ENCODE assay signal across 1 cellular context in the genomic region with DNA sequence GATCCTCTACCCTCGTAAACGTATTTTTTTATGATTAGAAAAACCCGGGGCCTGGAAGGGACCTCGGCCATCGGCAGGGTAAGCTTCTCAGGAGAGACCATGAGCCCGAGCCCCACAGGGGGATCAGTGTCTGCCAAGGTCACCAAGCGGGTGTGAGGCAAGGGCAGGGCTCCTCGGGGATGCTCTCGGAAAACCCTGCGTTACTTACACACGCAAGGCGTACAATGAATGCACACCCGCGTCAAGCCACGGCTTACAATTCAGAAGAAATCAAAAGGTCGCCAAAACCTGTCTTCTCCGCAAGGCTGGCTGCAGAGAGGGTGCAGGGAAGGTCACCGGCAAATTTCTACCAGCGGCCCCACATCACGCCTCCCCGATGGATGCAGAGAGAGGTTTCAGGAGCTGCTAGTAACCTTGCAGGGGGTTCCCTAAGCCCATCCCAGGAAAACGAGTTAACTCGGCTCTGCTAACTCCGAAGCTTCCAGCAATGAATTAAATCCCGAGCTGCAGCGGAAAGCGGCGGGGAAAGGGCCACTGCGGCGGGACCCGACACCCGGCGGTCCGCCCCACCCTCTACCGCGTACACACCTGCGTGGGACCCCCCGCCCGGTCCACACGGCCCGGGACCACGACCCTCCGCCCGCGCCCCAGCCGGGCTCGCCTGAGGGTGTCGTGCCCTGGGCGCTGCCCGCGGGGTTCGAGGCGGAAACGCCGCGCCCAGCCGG.
TF ChIP-seq lines count a peak whose summit lies in the region.

No MANE protein-coding gene starts in this region.

TF ChIP-seq in HepG2, 621 proteins besides CTCF, POLR2A, EP300 and RAD21 (continued from another document):
- TF ChIP-seq GFI1 (CRISPR knock-in tag; IDR thresholded peaks at IDR 0.05; ENCODE audit: borderline replicate concordance) (0 out of 2 replicates have a peak, but pooled peaks have one; percentile 50), TOPORS (CRISPR knock-in tag; IDR thresholded peaks at IDR 0.05) (0 out of 2 replicates have a peak, but pooled peaks have one; percentile 32), TBX2 (CRISPR knock-in tag; IDR thresholded peaks at IDR 0.05; ENCODE audit: borderline replicate concordance) (0 out of 2 replicates have a peak, but pooled peaks have one; percentile 1)
- TF ChIP-seq, protein P1, sequence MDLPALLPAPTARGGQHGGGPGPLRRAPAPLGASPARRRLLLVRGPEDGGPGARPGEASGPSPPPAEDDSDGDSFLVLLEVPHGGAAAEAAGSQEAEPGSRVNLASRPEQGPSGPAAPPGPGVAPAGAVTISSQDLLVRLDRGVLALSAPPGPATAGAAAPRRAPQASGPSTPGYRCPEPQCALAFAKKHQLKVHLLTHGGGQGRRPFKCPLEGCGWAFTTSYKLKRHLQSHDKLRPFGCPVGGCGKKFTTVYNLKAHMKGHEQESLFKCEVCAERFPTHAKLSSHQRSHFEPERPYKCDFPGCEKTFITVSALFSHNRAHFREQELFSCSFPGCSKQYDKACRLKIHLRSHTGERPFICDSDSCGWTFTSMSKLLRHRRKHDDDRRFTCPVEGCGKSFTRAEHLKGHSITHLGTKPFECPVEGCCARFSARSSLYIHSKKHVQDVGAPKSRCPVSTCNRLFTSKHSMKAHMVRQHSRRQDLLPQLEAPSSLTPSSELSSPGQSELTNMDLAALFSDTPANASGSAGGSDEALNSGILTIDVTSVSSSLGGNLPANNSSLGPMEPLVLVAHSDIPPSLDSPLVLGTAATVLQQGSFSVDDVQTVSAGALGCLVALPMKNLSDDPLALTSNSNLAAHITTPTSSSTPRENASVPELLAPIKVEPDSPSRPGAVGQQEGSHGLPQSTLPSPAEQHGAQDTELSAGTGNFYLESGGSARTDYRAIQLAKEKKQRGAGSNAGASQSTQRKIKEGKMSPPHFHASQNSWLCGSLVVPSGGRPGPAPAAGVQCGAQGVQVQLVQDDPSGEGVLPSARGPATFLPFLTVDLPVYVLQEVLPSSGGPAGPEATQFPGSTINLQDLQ (CRISPR knock-in tag; IDR thresholded peaks at IDR 0.05): 0 out of 2 replicates have a peak, but pooled peaks have one; percentile 35
